Comparison of ENCODE assay signal across 15 cellular contexts in the genomic region with DNA sequence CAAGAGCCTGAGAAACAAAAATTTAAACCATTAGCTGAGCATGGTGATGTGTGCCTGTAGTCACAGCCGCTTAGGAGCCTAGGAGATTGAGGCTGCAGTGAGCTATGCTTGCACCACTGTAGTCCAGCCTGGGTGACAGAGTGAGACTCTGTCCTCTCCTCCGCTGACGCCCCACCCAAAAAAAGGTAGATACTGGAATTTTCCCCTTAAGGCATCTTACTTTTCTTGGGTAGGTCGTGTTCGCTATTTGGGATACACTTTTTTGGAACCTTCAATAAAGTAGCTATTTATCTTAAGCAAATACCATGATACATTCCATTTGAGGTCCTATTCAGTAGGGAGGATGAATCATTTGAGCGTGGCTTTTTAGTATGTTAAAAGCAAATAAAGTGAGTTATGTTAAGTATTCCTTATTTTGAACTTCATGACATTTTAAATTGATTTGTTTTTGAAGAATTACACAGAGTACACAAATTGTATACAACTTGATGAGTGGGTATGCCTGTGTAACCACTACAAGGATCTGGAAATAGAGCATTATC. TPM values are rescaled to one million over a fixed set of nuclear protein-coding genes. Genes with fewer than 3 reads are reported as not detected.
DNase-seq lines count a peak whose midpoint lies in the region; ATAC-seq and TF ChIP-seq lines count a peak whose summit lies in the region.
"Had no signal": no experiment of that assay in that cellular context is flagged by ENCODE, and none has a peak within 500 bp of the region (broad histone marks: within the 10 kb centered on the region; RNA-seq: fewer than 3 reads in every experiment).

No MANE protein-coding gene starts in this region.

- H2AFZ ChIP-seq in IMR-90 (replicated peaks; ENCODE audit: low read length, poor library complexity) = no peak overlapping the region

- H3K4me3 ChIP-seq in IMR-90 (ENCODE audit: insufficient read depth, low read depth, low read length) (no peak overlapping the region), brain microvascular endothelial cell (ENCODE audit: low read depth, low read length) (no peak overlapping the region), left lung (no peak overlapping the region)
- H3K4me3 ChIP-seq: skin epidermis had no signal

- H2AK9ac ChIP-seq in IMR-90 (replicated peaks; ENCODE audit: low read depth, low read length, poor library complexity) = no peak overlapping the region

- POLR2A ChIA-PET in IMR-90 (lab: Charles Lee; ENCODE audit: unreplicated experiment) = interaction anchor here (0.5 to 0.6 kb wide), 3 partner anchors 13 to 363 kb away, joined by 3 read pairs; no protein-coding TSS in a partner anchor

- peaks cover 16% of the 10 kb centered on the region for H3K4me1 ChIP-seq in IMR-90 (ENCODE audit: control insufficient read depth, insufficient read depth, low read length)
- peaks cover 0 to 4% of the 10 kb centered on the region in 2 donors for H3K4me1 ChIP-seq in left lung

- in situ Hi-C loops in IMR-90 (cut with MboI; ENCODE audit: low sequenced_read_pairs) (no loop called here), brain microvascular endothelial cell (cut with HindIII; ENCODE audit: low pct_ligation_motif_present, low sequenced_read_pairs) (no loop called here)

- H2BK15ac ChIP-seq in IMR-90 (ENCODE audit: low read depth, low read length) = peak overlapping the region; percentile 45; the same call in 1 of the 3 replicates

- peak overlapping the region; percentile 92 for H3K23ac ChIP-seq in IMR-90 (ENCODE audit: low read depth, low read length)

- peak overlapping the region; percentile 97 for H3K4ac ChIP-seq in IMR-90 (ENCODE audit: low read depth, low read length)

- no peak for TF ChIP-seq POLR2A in IMR-90 (IDR thresholded peaks at IDR 0.05; ENCODE audit: low read depth, low read length)

- DNase-seq in AG08395 (ENCODE audit: low spot score) = peak; percentile 35
- peak; percentile 75 for DNase-seq in IMR-90
- peak; percentile 37 for DNase-seq in brain microvascular endothelial cell
- no peak for DNase-seq in left lung
- no peak for DNase-seq in cerebellar nuclear complex (lab: John Stamatoyannopoulos, UW)
- no peak for DNase-seq in stimulated activated CD8-positive, alpha-beta memory T cell treated with anti-CD3 and anti-CD28 coated beads, Interleukin-4, amount 100 ng/mL, for 48 hours
- DNase-seq: activated CD4-positive, alpha-beta T cell treated with anti-CD3 and anti-CD28 coated beads for 48 hours; activated T-cell treated with anti-CD3 and anti-CD28 coated beads, Interleukin-2, amount 50 U/mL, for 24 hours; DMS79 treated with DMSO at 0.1 percent for 48 hours; NCI-H2081 treated with DMSO at 0.1 percent for 48 hours; T-helper 2 cell had no signal

- H2AK5ac ChIP-seq in IMR-90 (ENCODE audit: low read depth, low read length) = peak overlapping the region; percentile 77; the same call in 1 of the 2 replicates

- H3K18ac ChIP-seq in IMR-90 (ENCODE audit: low read depth, low read length) = peak overlapping the region; percentile 48

- H4K20me1 ChIP-seq in IMR-90 (ENCODE audit: insufficient read depth, low read length) = peaks cover 4% of the 10 kb centered on the region; the same call in 1 of the 2 replicates

- intact Hi-C loops in IMR-90 (cut with micrococcal nuclease) (loop anchor here (1.0 to 10.0 kb wide), 2 partner anchors 180 to 439 kb away; a partner anchor contains a TSS), left lung (cut with DNase I) (no loop called here)

- H3K56ac ChIP-seq in IMR-90 (ENCODE audit: extremely low read depth, insufficient read depth, low read length) = no peak overlapping the region

- H2BK20ac ChIP-seq in IMR-90 (ENCODE audit: low read depth, low read length) = peak overlapping the region; percentile 96

- H3K4me2 ChIP-seq in IMR-90 (ENCODE audit: low read depth, low read length) = peak overlapping the region; percentile 77

- H2BK120ac ChIP-seq in IMR-90 (ENCODE audit: low read depth, low read length) = peak overlapping the region; percentile 96

- BruUV-seq in IMR-90 (replicated peaks; lab: Mats Ljungman, UMichigan) = no TSS peak

- peak overlapping the region; percentile 3 to 81; a peak in 2 of 4 replicates for H4K8ac ChIP-seq in IMR-90 (ENCODE audit: low read depth in 2 of 2, low read length in 2 of 2)

- peaks cover 7% of the 10 kb centered on the region; the same call in 1 of the 2 replicates for H3K9me1 ChIP-seq in IMR-90 (ENCODE audit: insufficient read depth, low read length)

- H3K9ac ChIP-seq in IMR-90 (ENCODE audit: low read depth, low read length) = no peak overlapping the region

- CTCF ChIA-PET in IMR-90 (lab: Yijun Ruan, JAX) = interaction anchor here (1.2 kb wide), 1 partner anchor 440 kb away, joined by 5 read pairs; no protein-coding TSS in a partner anchor

- peak overlapping the region; percentile 87 for H3K14ac ChIP-seq in IMR-90 (replicated peaks; ENCODE audit: low read depth, low read length)

- peak overlapping the region; percentile 80 for H4K91ac ChIP-seq in IMR-90 (ENCODE audit: insufficient read depth, low read depth, low read length)

- ATAC-seq in IMR-90 (ENCODE audit: low read depth) (peak; percentile 86), left lung (peak; percentile 45), HG02678 (IDR thresholded peaks at IDR 0.05; ENCODE audit: unreplicated experiment) (no peak), GM18861 (IDR thresholded peaks at IDR 0.05; ENCODE audit: unreplicated experiment) (no peak)
- ATAC-seq: Right ventricle myocardium inferior had no signal

- dilution Hi-C loops in IMR-90 (cut with HindIII; ENCODE audit: low sequenced_read_pairs, unreplicated experiment) = no loop called here

- H3K36me3 ChIP-seq in IMR-90 (ENCODE audit: control insufficient read depth, insufficient read depth, low read length) (peaks cover 2% of the 10 kb centered on the region; the same call in 1 of the 2 replicates), brain microvascular endothelial cell (replicated peaks) (peaks cover 6% of the 10 kb centered on the region), left lung (peaks cover 0 to 21% of the 10 kb centered on the region in 2 donors)

- TF ChIP-seq CTCF in IMR-90 (conservative IDR thresholded peaks at IDR 0.05; ENCODE audit: low read depth, low read length) = no peak
- no peak for TF ChIP-seq CTCF in brain microvascular endothelial cell (IDR thresholded peaks at IDR 0.05; ENCODE audit: low read depth, low read length, missing control alignments)
- TF ChIP-seq CTCF in left lung (IDR thresholded peaks at IDR 0.05) = no peak

- no peak for TF ChIP-seq RAD21 in IMR-90 (IDR thresholded peaks at IDR 0.05; ENCODE audit: low read length)

- WGBS in IMR-90 (ENCODE audit: extremely low coverage in 2 of 2, insufficient read length in 1 of 2), 2 experiments = 80% methylated on average over 1 of the region's 6 CpGs; no CpG with 5 or more reads in 1 of the 2 experiments

- peaks cover 28 to 45% of the 10 kb centered on the region in 2 experiments for H3K79me1 ChIP-seq in IMR-90 (ENCODE audit: low read depth in 1 of 2, low read length in 2 of 2)

- peak overlapping the region; percentile 93 for H2BK5ac ChIP-seq in IMR-90 (ENCODE audit: low read depth, low read length, poor library complexity, severe bottlenecking)

- peak overlapping the region; percentile 43 for H4K5ac ChIP-seq in IMR-90 (ENCODE audit: low read depth, low read length)

- H3K27me3 ChIP-seq in IMR-90 (ENCODE audit: control insufficient read depth, insufficient read depth, low read length) = no peaks in the 10 kb centered on the region
- H3K27me3 ChIP-seq in brain microvascular endothelial cell (replicated peaks) = no peaks in the 10 kb centered on the region
- no peaks in the 10 kb centered on the region for H3K27me3 ChIP-seq in left lung

- H3K9me3 ChIP-seq in IMR-90 (ENCODE audit: control insufficient read depth, insufficient read depth, low read length) = no peaks in the 10 kb centered on the region
- H3K9me3 ChIP-seq in left lung = no peaks in the 10 kb centered on the region

- H3K27ac ChIP-seq in IMR-90 (ENCODE audit: insufficient read depth, low read length) = peak overlapping the region; percentile 80
- peak overlapping the region; percentile 60 for H3K27ac ChIP-seq in brain microvascular endothelial cell
- no peak overlapping the region for H3K27ac ChIP-seq in left lung
- H3K27ac ChIP-seq: skin epidermis had no signal

TF ChIP-seq in IMR-90, 13 proteins besides CTCF, POLR2A, EP300 and RAD21 (continues in another document):
- TF ChIP-seq MAFK (IDR thresholded peaks at IDR 0.05; ENCODE audit: low read depth, low read length) (no peak), CEBPB (IDR thresholded peaks at IDR 0.05; ENCODE audit: low read depth, low read length) (no peak), MAZ (IDR thresholded peaks at IDR 0.05; ENCODE audit: borderline replicate concordance, low read depth, low read length) (no peak), BHLHE40 (IDR thresholded peaks at IDR 0.05; ENCODE audit: low read depth, low read length) (no peak), SMC3 (IDR thresholded peaks at IDR 0.05; ENCODE audit: low read depth, low read length) (no peak), NFE2L2 (IDR thresholded peaks at IDR 0.05; ENCODE audit: low read depth, low read length) (no peak), MXI1 (IDR thresholded peaks at IDR 0.05; ENCODE audit: borderline replicate concordance, low read depth, low read length) (no peak), CHD1 (IDR thresholded peaks at IDR 0.05; ENCODE audit: low read depth, low read length) (no peak), RFX5 (IDR thresholded peaks at IDR 0.05; ENCODE audit: low read depth, low read length) (no peak), RCOR1 (IDR thresholded peaks at IDR 0.05; ENCODE audit: insufficient replicate concordance, low read length) (no peak)
- TF ChIP-seq, protein P1, sequence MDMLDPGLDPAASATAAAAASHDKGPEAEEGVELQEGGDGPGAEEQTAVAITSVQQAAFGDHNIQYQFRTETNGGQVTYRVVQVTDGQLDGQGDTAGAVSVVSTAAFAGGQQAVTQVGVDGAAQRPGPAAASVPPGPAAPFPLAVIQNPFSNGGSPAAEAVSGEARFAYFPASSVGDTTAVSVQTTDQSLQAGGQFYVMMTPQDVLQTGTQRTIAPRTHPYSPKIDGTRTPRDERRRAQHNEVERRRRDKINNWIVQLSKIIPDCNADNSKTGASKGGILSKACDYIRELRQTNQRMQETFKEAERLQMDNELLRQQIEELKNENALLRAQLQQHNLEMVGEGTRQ (IDR thresholded peaks at IDR 0.05; ENCODE audit: low read depth, low read length) = no peak

RNA-seq across cellular contexts. Expression of a gene that starts 38.7 kb away (rescaled TPM):
- 38.2 and 58.9 TPM in 2 replicates for total RNA-seq in IMR-90 (2012; rRNA removed)
- 30.6 and 31.6 TPM in 2 replicates for polyA plus RNA-seq in IMR-90 (2012; rRNA removed)
- polyA plus RNA-seq in IMR-90 (2012; cell fraction: cytosol; rRNA removed) = 19.5 and 39.0 TPM in 2 replicates
- polyA plus RNA-seq in IMR-90 (2012; cell fraction: nucleus; rRNA removed; ENCODE audit: low replicate concordance) = 18.1 and 18.9 TPM in 2 replicates
- total RNA-seq in left lung = 10 to 100 TPM; 46.8 to 48.7 TPM

Comparison
In these comparisons a context has a peak if more than half of its experiments do, and no peak if none do; other contexts are left out.
1. DNase-seq: peak in AG08395 (single experiment), IMR-90 (single experiment) and brain microvascular endothelial cell (single experiment); none in left lung (0 of 2), cerebellar nuclear complex (0 of 2) and stimulated activated CD8-positive, alpha-beta memory T cell treated with anti-CD3 and anti-CD28 coated beads, Interleukin-4, amount 100 ng/mL, for 48 hours (single experiment).
2. ATAC-seq: peak in IMR-90 (single experiment) and left lung (single experiment); none in HG02678 (single experiment) and GM18861 (single experiment).
3. H3K27ac ChIP-seq: peak in IMR-90 (single experiment) and brain microvascular endothelial cell (single experiment); none in left lung (0 of 2).